Comparison of ENCODE assay signal across 8 cellular contexts in genomic region chr19:49362926-49363264, GRCh38. TPM values are rescaled to one million over a fixed set of nuclear protein-coding genes. Genes with fewer than 3 reads are reported as not detected.
DNase-seq lines count a peak whose midpoint lies in the region; ATAC-seq and TF ChIP-seq lines count a peak whose summit lies in the region.
"Had no signal": no experiment of that assay in that cellular context is flagged by ENCODE, and none has a peak within 500 bp of the region (broad histone marks: within the 10 kb centered on the region; RNA-seq: fewer than 3 reads in every experiment).

No MANE protein-coding gene starts in this region.

- H3K4me3 ChIP-seq in HAP-1 (peak overlapping the region; percentile 60), iPS-11a (ENCODE audit: low read depth, low read length) (peak overlapping the region; percentile 37), stomach smooth muscle (ENCODE audit: low read length in 2 of 2) (peak overlapping the region; percentile 86 to 89), lower leg skin (ENCODE audit: low read depth, poor library complexity, severe bottlenecking) (no peak overlapping the region)

- in situ Hi-C loops in HAP-1 (cut with MboI; ENCODE audit: low sequenced_read_pairs): no loop called here

- H3K36me3 ChIP-seq in HAP-1 (replicated peaks): peaks cover 5% of the 10 kb centered on the region
- H3K36me3 ChIP-seq in stomach smooth muscle (ENCODE audit: control insufficient read depth in 2 of 2, insufficient read depth in 2 of 2, low read length in 2 of 2): peaks cover 4 to 7% of the 10 kb centered on the region in 2 donors

- no peaks in the 10 kb centered on the region for H3K36me3 Mint-ChIP-seq in activated CD8-positive, alpha-beta T cell treated with anti-CD3 and anti-CD28 coated beads for 36 hours (ENCODE audit: low read depth)

- H3K9ac ChIP-seq in stomach smooth muscle (ENCODE audit: low read length in 2 of 2): peak overlapping the region; percentile 76 to 97

- DNase-seq in HAP-1 (ENCODE audit: low spot score in 2 of 2): peak in 1 of 2 experiments; percentile 63
- peak; percentile 19 for DNase-seq in activated CD8-positive, alpha-beta T cell treated with anti-CD3 and anti-CD28 coated beads for 36 hours
- no peak for DNase-seq in DMS79 treated with DMSO at 0.1 percent for 48 hours (lab: John Stamatoyannopoulos, UW)
- no peak for DNase-seq in lower leg skin (ENCODE audit: low spot score in 2 of 2)

- H3K27me3 Mint-ChIP-seq in activated CD8-positive, alpha-beta T cell treated with anti-CD3 and anti-CD28 coated beads for 36 hours: peaks cover 28% of the 10 kb centered on the region

- intact Hi-C loops in activated CD8-positive, alpha-beta T cell treated with anti-CD3 and anti-CD28 coated beads for 36 hours (cut with micrococcal nuclease): no loop called here
- intact Hi-C loops in lower leg skin (cut with DNase I; ENCODE audit: low total_unique reads): no loop called here

- H3K27me3 ChIP-seq in HAP-1 (ENCODE audit: low read depth): no peaks in the 10 kb centered on the region
- no peaks in the 10 kb centered on the region for H3K27me3 ChIP-seq in stomach smooth muscle (ENCODE audit: control insufficient read depth in 1 of 2, insufficient read depth in 2 of 2, low read length in 2 of 2)

- H3K27ac ChIP-seq in stomach smooth muscle (ENCODE audit: low read length): peak overlapping the region; percentile 92

- no peak for TF ChIP-seq CTCF in activated CD8-positive, alpha-beta T cell treated with anti-CD3 and anti-CD28 coated beads for 36 hours (IDR thresholded peaks at IDR 0.05)
- no peak for TF ChIP-seq CTCF in lower leg skin (IDR thresholded peaks at IDR 0.05)

- H3K4me1 ChIP-seq in HAP-1 (peaks cover 10% of the 10 kb centered on the region), stomach smooth muscle (ENCODE audit: control insufficient read depth, insufficient read depth, low read length) (peaks cover 32% of the 10 kb centered on the region)

- 1 to 2% methylated on average over 14 of the region's 14 CpGs for WGBS in lower leg skin, 2 donors

- H3K4me3 Mint-ChIP-seq in activated CD8-positive, alpha-beta T cell treated with anti-CD3 and anti-CD28 coated beads for 36 hours: no peak overlapping the region
- H3K4me3 Mint-ChIP-seq: stimulated activated naive CD8-positive, alpha-beta T cell treated with anti-CD3 and anti-CD28 coated beads, Interleukin-15, amount 100 ng/mL, for 72 hours had no signal

- H3K4me1 Mint-ChIP-seq in activated CD8-positive, alpha-beta T cell treated with anti-CD3 and anti-CD28 coated beads for 36 hours (ENCODE audit: low read depth): peaks cover 8% of the 10 kb centered on the region
- H3K4me1 Mint-ChIP-seq: stimulated activated naive CD8-positive, alpha-beta T cell treated with anti-CD3 and anti-CD28 coated beads, Interleukin-15, amount 100 ng/mL, for 72 hours had no signal

- H3K27ac Mint-ChIP-seq in activated CD8-positive, alpha-beta T cell treated with anti-CD3 and anti-CD28 coated beads for 36 hours: no peak overlapping the region
- H3K27ac Mint-ChIP-seq: stimulated activated naive CD8-positive, alpha-beta T cell treated with anti-CD3 and anti-CD28 coated beads, Interleukin-15, amount 100 ng/mL, for 72 hours had no signal

- H3K9me3 ChIP-seq in HAP-1 (no peaks in the 10 kb centered on the region), stomach smooth muscle (ENCODE audit: control insufficient read depth in 2 of 2, low read length in 2 of 2) (no peaks in the 10 kb centered on the region)

- H3K9me3 Mint-ChIP-seq in activated CD8-positive, alpha-beta T cell treated with anti-CD3 and anti-CD28 coated beads for 36 hours: no peaks in the 10 kb centered on the region
- H3K9me3 Mint-ChIP-seq: stimulated activated naive CD8-positive, alpha-beta T cell treated with anti-CD3 and anti-CD28 coated beads, Interleukin-15, amount 100 ng/mL, for 72 hours had no signal

- CTCF ChIA-PET in activated CD8-positive, alpha-beta T cell treated with anti-CD3 and anti-CD28 coated beads for 36 hours (lab: Charles Lee): interaction anchor here (1.6 kb wide), 1 partner anchor 62 kb away, joined by 3 read pairs; the partner anchor contains the start of gene GFY

- no peak for ATAC-seq in activated CD8-positive, alpha-beta T cell treated with anti-CD3 and anti-CD28 coated beads for 36 hours
- ATAC-seq in HG02759 (IDR thresholded peaks at IDR 0.05; ENCODE audit: unreplicated experiment): no peak

- no peak for TF ChIP-seq POLR2A in lower leg skin (IDR thresholded peaks at IDR 0.05)

- POLR2A ChIA-PET in activated CD8-positive, alpha-beta T cell treated with anti-CD3 and anti-CD28 coated beads for 36 hours (lab: Charles Lee): interaction anchor here (0.7 to 1.3 kb wide), 2 partner anchors 26 to 155 kb away, joined by 3 to 4 read pairs; no protein-coding TSS in a partner anchor

RNA-seq across cellular contexts. Expression of gene TEAD2, which starts 0.7 kb away (rescaled TPM):
- total RNA-seq in activated CD8-positive, alpha-beta T cell treated with anti-CD3 and anti-CD28 coated beads for 36 hours: not detected
- 10 to 100 TPM in 2 of 4 donors, 1 to 10 TPM in 2; 1.3 to 17.6 (median 9.8) TPM for total RNA-seq in lower leg skin

RNA-seq across cellular contexts. Expression of gene DKKL1, which starts 0.8 kb away (rescaled TPM):
- not detected for total RNA-seq in activated CD8-positive, alpha-beta T cell treated with anti-CD3 and anti-CD28 coated beads for 36 hours
- 1 to 10 TPM in 1 of 4 donors, not detected in 3; 3.0 TPM for total RNA-seq in lower leg skin

RNA-seq across cellular contexts. Expression of gene KASH5, which starts 25.2 kb away (rescaled TPM):
- total RNA-seq in activated CD8-positive, alpha-beta T cell treated with anti-CD3 and anti-CD28 coated beads for 36 hours: under 1 TPM in 1 of 2 experiments, not detected in 1; 0.95 TPM
- total RNA-seq in lower leg skin: not detected

RNA-seq across cellular contexts. Expression of gene CD37, which starts 27.7 kb away (rescaled TPM):
- 100 to 1,000 TPM; 131 to 137 TPM for total RNA-seq in activated CD8-positive, alpha-beta T cell treated with anti-CD3 and anti-CD28 coated beads for 36 hours
- total RNA-seq in lower leg skin: 1 to 10 TPM; 2.6 to 8.5 (median 5.9) TPM

RNA-seq across cellular contexts. Expression of gene SLC6A16, which starts 37.9 kb away (rescaled TPM):
- 1 to 10 TPM in 1 of 2 experiments, under 1 TPM in 1; 0.61 to 1.1 TPM for total RNA-seq in activated CD8-positive, alpha-beta T cell treated with anti-CD3 and anti-CD28 coated beads for 36 hours
- total RNA-seq in lower leg skin: 1 to 10 TPM in 1 of 4 donors, under 1 TPM in 2, not detected in 1; 0.55 to 1.2 (median 0.95) TPM
